In the genomic region with DNA sequence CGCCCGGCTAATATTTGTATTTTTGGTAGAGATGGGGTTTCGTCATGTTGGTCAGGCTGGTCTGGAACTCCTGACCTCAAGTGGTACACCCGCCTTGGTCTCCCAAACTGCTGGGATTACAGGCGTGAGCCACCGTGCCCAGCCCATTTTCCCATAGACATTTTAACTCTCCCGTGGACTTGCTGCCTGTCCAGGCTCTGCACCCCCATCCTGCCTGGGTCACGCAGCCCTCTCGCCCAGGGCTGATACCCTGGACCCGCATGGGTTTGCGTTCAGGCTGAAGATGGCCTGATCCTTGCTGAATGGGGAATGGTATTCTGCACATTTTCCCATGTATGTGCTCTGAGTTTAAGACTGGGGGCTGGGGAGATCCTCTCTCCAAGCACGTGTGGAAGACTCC, we compare ENCODE assay signal across 16 cellular contexts. TPM values are rescaled to one million over a fixed set of nuclear protein-coding genes. Genes with fewer than 3 reads are reported as not detected.
DNase-seq lines count a peak whose midpoint lies in the region; ATAC-seq and TF ChIP-seq lines count a peak whose summit lies in the region.
"Had no signal": no experiment of that assay in that cellular context is flagged by ENCODE, and none has a peak within 500 bp of the region (broad histone marks: within the 10 kb centered on the region; RNA-seq: fewer than 3 reads in every experiment).

No MANE protein-coding gene starts in this region.

- no peak overlapping the region for H3K9ac ChIP-seq in IMR-90 (ENCODE audit: low read depth, low read length)
- H3K9ac ChIP-seq: KMS-11 had no signal

- 60% methylated on average over 2 of the region's 12 CpGs; no CpG with 5 or more reads in 1 of the 2 experiments for WGBS in IMR-90 (ENCODE audit: extremely low coverage in 2 of 2, insufficient read length in 1 of 2), 2 experiments
- WGBS in esophagus muscularis mucosa: 84% methylated on average over 12 of the region's 12 CpGs
- 88 to 90% methylated on average over 12 of the region's 12 CpGs for WGBS in aorta, 2 donors

- BruUV-seq in IMR-90 (replicated peaks; lab: Mats Ljungman, UMichigan): no TSS peak

- no peak overlapping the region for H3K23ac ChIP-seq in IMR-90 (ENCODE audit: low read depth, low read length)

- H3K4me2 ChIP-seq in IMR-90 (ENCODE audit: low read depth, low read length): no peak overlapping the region
- H3K4me2 ChIP-seq in osteoblast (ENCODE audit: insufficient read depth, low read length): peak overlapping the region; percentile 78
- H3K4me2 ChIP-seq: KMS-11 had no signal

- H3K9me1 ChIP-seq in IMR-90 (ENCODE audit: insufficient read depth, low read length): peaks cover 4% of the 10 kb centered on the region; the same call in 1 of the 2 replicates

- H4K91ac ChIP-seq in IMR-90 (ENCODE audit: insufficient read depth, low read depth, low read length): no peak overlapping the region; the same call in 1 of the 2 replicates

- H3K9me3 ChIP-seq in IMR-90 (ENCODE audit: control insufficient read depth, insufficient read depth, low read length) (no peaks in the 10 kb centered on the region), esophagus muscularis mucosa (no peaks in the 10 kb centered on the region), osteoblast (ENCODE audit: low read depth, low read length) (no peaks in the 10 kb centered on the region), aorta (ENCODE audit: control insufficient read depth, low read length) (no peaks in the 10 kb centered on the region)

- peak overlapping the region; percentile 25; the same call in 1 of the 2 replicates for H3K4ac ChIP-seq in IMR-90 (ENCODE audit: low read depth, low read length)

- TF ChIP-seq RAD21 in IMR-90 (IDR thresholded peaks at IDR 0.05; ENCODE audit: low read length): no peak

- no peak overlapping the region for H3K14ac ChIP-seq in IMR-90 (replicated peaks; ENCODE audit: low read depth, low read length)

- H3K27ac ChIP-seq in IMR-90 (ENCODE audit: insufficient read depth, low read length) (no peak overlapping the region), esophagus muscularis mucosa (replicated peaks in 1 of 4) (peak overlapping the region in 3 of 4 donors; percentile 67 to 72 (median 69)), osteoblast (ENCODE audit: low read depth, low read length) (no peak overlapping the region), aorta (ENCODE audit: low read depth in 1 of 2, low read length in 2 of 2) (no peak overlapping the region)
- H3K27ac ChIP-seq: KMS-11 had no signal

- H3K79me1 ChIP-seq in IMR-90 (ENCODE audit: low read depth in 1 of 2, low read length in 2 of 2): no peaks in the 10 kb centered on the region

- CTCF ChIA-PET in IMR-90 (lab: Yijun Ruan, JAX): interaction anchor here (1.5 to 2.2 kb wide), 2 partner anchors 37 to 220 kb away, joined by 5 to 10 read pairs; no protein-coding TSS in a partner anchor

- H4K20me1 ChIP-seq in IMR-90 (ENCODE audit: insufficient read depth, low read length): no peaks in the 10 kb centered on the region
- no peaks in the 10 kb centered on the region for H4K20me1 ChIP-seq in osteoblast (ENCODE audit: insufficient read depth, low read length)

- in situ Hi-C loops in IMR-90 (cut with MboI; ENCODE audit: low sequenced_read_pairs): loop anchor here (10.0 kb wide), 1 partner anchor 219 kb away; the partner anchor contains the start of gene NRTN

- DNase-seq in IMR-90: no peak
- DNase-seq in esophagus muscularis mucosa (ENCODE audit: extremely low spot score): no peak
- no peak for DNase-seq in osteoblast (ENCODE audit: insufficient read length, low spot score, missing footprints)
- peak; percentile 12 to 39 for DNase-seq in aorta
- DNase-seq: Calu3; CD4-positive, alpha-beta memory T cell; DMS53; NCI-H1048; NCI-H1436 treated with DMSO at 0.1 percent for 48 hours; NCI-H2029 treated with DMSO at 0.1 percent for 48 hours; NCI-H510A; NCI-H774 had no signal

- peak overlapping the region; percentile 83 for H2AK9ac ChIP-seq in IMR-90 (replicated peaks; ENCODE audit: low read depth, low read length, poor library complexity)

- no peaks in the 10 kb centered on the region for H3K27me3 ChIP-seq in IMR-90 (ENCODE audit: control insufficient read depth, insufficient read depth, low read length)
- H3K27me3 ChIP-seq in esophagus muscularis mucosa: no peaks in the 10 kb centered on the region
- H3K27me3 ChIP-seq in osteoblast (ENCODE audit: insufficient read depth, low read length): no peaks in the 10 kb centered on the region
- no peaks in the 10 kb centered on the region for H3K27me3 ChIP-seq in aorta (ENCODE audit: control insufficient read depth in 1 of 2, insufficient read depth in 2 of 2, low read length in 1 of 2)

- no peak overlapping the region for H2BK5ac ChIP-seq in IMR-90 (ENCODE audit: low read depth, low read length, poor library complexity, severe bottlenecking)

- no peak overlapping the region for H3K18ac ChIP-seq in IMR-90 (ENCODE audit: low read depth, low read length)

- H3K36me3 ChIP-seq in IMR-90 (ENCODE audit: control insufficient read depth, insufficient read depth, low read length): no peaks in the 10 kb centered on the region
- H3K36me3 ChIP-seq in esophagus muscularis mucosa: peaks cover 15 to 67% (median 50%) of the 10 kb centered on the region in 4 donors
- no peaks in the 10 kb centered on the region for H3K36me3 ChIP-seq in osteoblast (ENCODE audit: insufficient read depth, low read length)
- H3K36me3 ChIP-seq in aorta (ENCODE audit: control insufficient read depth in 1 of 2, insufficient read depth in 2 of 2, low read length in 1 of 2): no peaks in the 10 kb centered on the region

- 0 out of 2 replicates have a peak overlapping the region, but pooled peaks have one; percentile 3 for H3K56ac ChIP-seq in IMR-90 (ENCODE audit: extremely low read depth, insufficient read depth, low read length)

- 0 out of 2 replicates have a peak overlapping the region, but pooled peaks have one; percentile 4 for H2BK120ac ChIP-seq in IMR-90 (ENCODE audit: low read depth, low read length)

- no peaks in the 10 kb centered on the region for H3K79me2 ChIP-seq in osteoblast (ENCODE audit: insufficient read depth, low read length)

- H2AK5ac ChIP-seq in IMR-90 (ENCODE audit: low read depth, low read length): peak overlapping the region; percentile 81; the same call in 1 of the 2 replicates

- no peak overlapping the region for H4K5ac ChIP-seq in IMR-90 (ENCODE audit: low read depth, low read length)

- peak overlapping the region; percentile 41; the same call in 1 of the 3 replicates for H2BK15ac ChIP-seq in IMR-90 (ENCODE audit: low read depth, low read length)

- dilution Hi-C loops in IMR-90 (cut with HindIII; ENCODE audit: low sequenced_read_pairs, unreplicated experiment): no loop called here

- H4K8ac ChIP-seq in IMR-90 (ENCODE audit: low read depth in 2 of 2, low read length in 2 of 2): peak overlapping the region in 1 of 2 experiments; percentile 53; a peak in 1 of 4 replicates

- H3K4me1 ChIP-seq in IMR-90 (ENCODE audit: control insufficient read depth, insufficient read depth, low read length): peaks cover 9% of the 10 kb centered on the region
- H3K4me1 ChIP-seq in esophagus muscularis mucosa: peaks cover 4 to 31% (median 21%) of the 10 kb centered on the region in 4 donors
- H3K4me1 ChIP-seq in osteoblast (ENCODE audit: insufficient read depth, low read length): peaks cover 16% of the 10 kb centered on the region
- no peaks in the 10 kb centered on the region for H3K4me1 ChIP-seq in aorta (ENCODE audit: control insufficient read depth in 1 of 2, insufficient read depth in 2 of 2, low read length in 2 of 2)

- TF ChIP-seq CTCF in IMR-90 (conservative IDR thresholded peaks at IDR 0.05; ENCODE audit: low read depth, low read length): no peak
- no peak for TF ChIP-seq CTCF in esophagus muscularis mucosa (IDR thresholded peaks at IDR 0.05)
- TF ChIP-seq CTCF in osteoblast (IDR thresholded peaks at IDR 0.05; ENCODE audit: extremely low read depth, low read depth, low read length): no peak

- no peak for TF ChIP-seq EP300 in esophagus muscularis mucosa (IDR thresholded peaks at IDR 0.05)

- ATAC-seq in IMR-90 (ENCODE audit: low read depth) (no peak), aorta (ENCODE audit: low FRiP score) (no peak), HG02870 (IDR thresholded peaks at IDR 0.05; ENCODE audit: unreplicated experiment) (no peak), HG03565 (IDR thresholded peaks at IDR 0.05; ENCODE audit: unreplicated experiment) (no peak), HG03025 (IDR thresholded peaks at IDR 0.05; ENCODE audit: low FRiP score, unreplicated experiment) (no peak)

- no peak overlapping the region for H3K4me3 ChIP-seq in IMR-90 (ENCODE audit: insufficient read depth, low read depth, low read length)
- H3K4me3 ChIP-seq in esophagus muscularis mucosa: no peak overlapping the region
- H3K4me3 ChIP-seq in osteoblast (ENCODE audit: insufficient read depth, low read length): no peak overlapping the region
- H3K4me3 ChIP-seq in aorta (ENCODE audit: low read length in 2 of 2): no peak overlapping the region

- no peak overlapping the region for H2AFZ ChIP-seq in IMR-90 (replicated peaks; ENCODE audit: low read length, poor library complexity)
- H2AFZ ChIP-seq in osteoblast (ENCODE audit: low read length): no peak overlapping the region

- intact Hi-C loops in IMR-90 (cut with micrococcal nuclease): loop anchor here (2.0 to 5.0 kb wide), 3 partner anchors 35 to 222 kb away; no protein-coding TSS in a partner anchor
- intact Hi-C loops in esophagus muscularis mucosa (cut with DNase I): loop anchor here (2.0 to 10.0 kb wide), 2 partner anchors 37 to 219 kb away; partner anchors contain the start of gene NRTN
- intact Hi-C loops in aorta (cut with DNase I): loop anchor here (5.0 to 10.0 kb wide), 2 partner anchors 57 to 219 kb away; partner anchors contain the start of gene NRTN (in 1 of the 2)

- H2BK20ac ChIP-seq in IMR-90 (ENCODE audit: low read depth, low read length): no peak overlapping the region

- POLR2A ChIA-PET in IMR-90 (lab: Charles Lee; ENCODE audit: unreplicated experiment): no interaction called here

- TF ChIP-seq POLR2A in IMR-90 (IDR thresholded peaks at IDR 0.05; ENCODE audit: low read depth, low read length): no peak
- TF ChIP-seq POLR2A in esophagus muscularis mucosa (IDR thresholded peaks at IDR 0.05; ENCODE audit: low read depth): no peak

TF ChIP-seq in IMR-90, 13 proteins besides CTCF, POLR2A, EP300 and RAD21 (continues in another document):
- no peak for TF ChIP-seq USF2 (IDR thresholded peaks at IDR 0.05; ENCODE audit: low read depth, low read length)

RNA-seq across cellular contexts. Expression of gene RANBP3, which starts 46.0 kb away (rescaled TPM):
- total RNA-seq in IMR-90 (2012; rRNA removed): 42.5 and 46.7 TPM in 2 replicates
- 111 and 165 TPM in 2 replicates for polyA plus RNA-seq in IMR-90 (2012; rRNA removed)
- polyA plus RNA-seq in IMR-90 (2012; cell fraction: cytosol; rRNA removed): 75.6 and 136 TPM in 2 replicates
- 170 and 215 TPM in 2 replicates for polyA plus RNA-seq in IMR-90 (2012; cell fraction: nucleus; rRNA removed; ENCODE audit: low replicate concordance)
- total RNA-seq in esophagus muscularis mucosa: 100 to 1,000 TPM in 2 of 4 donors, 10 to 100 TPM in 2; 92.2 to 127 (median 102) TPM
- 40.5 and 42.1 TPM in 2 replicates for total RNA-seq in osteoblast
- total RNA-seq in aorta: 10 to 100 TPM; 57.9 to 63.2 TPM
- polyA plus RNA-seq in aorta: 10 to 100 TPM; 19.5 to 43.3 TPM

Comparison
In these comparisons a context has a peak if more than half of its experiments do, and no peak if none do; other contexts are left out.
1. DNase-seq: peak in aorta (2 of 2); none in IMR-90 (single experiment), esophagus muscularis mucosa (single experiment) and osteoblast (single experiment).
2. H3K27ac ChIP-seq: peak in esophagus muscularis mucosa (3 of 4); none in IMR-90 (single experiment), osteoblast (single experiment) and aorta (0 of 2).